ENCODE assay signal across 36 cellular contexts in the genomic region with DNA sequence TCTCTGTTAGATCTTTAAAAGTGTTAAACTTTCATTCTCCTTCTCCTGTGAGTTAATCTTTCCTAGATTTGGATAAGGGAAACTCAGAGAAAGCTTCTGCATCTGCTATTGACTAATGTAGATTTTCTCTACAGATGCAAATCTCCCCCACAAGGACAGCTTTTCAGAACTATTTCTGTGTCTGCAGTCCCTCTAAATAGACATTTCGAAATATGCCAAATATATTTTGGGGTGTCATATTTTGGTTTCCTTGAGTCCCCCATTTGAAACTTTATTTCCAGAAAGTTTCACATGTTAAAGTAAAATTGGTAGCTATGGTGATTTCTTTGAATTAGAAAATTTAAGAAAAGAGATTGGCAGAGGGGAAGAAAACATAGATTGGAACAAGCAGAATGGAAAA.
"Had no signal": no experiment of that assay in that cellular context is flagged by ENCODE, and none has a peak within 500 bp of the region (broad histone marks: within the 10 kb centered on the region; RNA-seq: fewer than 3 reads in every experiment).

No MANE protein-coding gene starts in this region.

- ATAC-seq: activated CD8-positive, alpha-beta T cell treated with anti-CD3 and anti-CD28 coated beads for 36 hours; activated T-cell treated with anti-CD3 and anti-CD28 coated beads, Interleukin-2, amount 50 U/mL, for 72 hours; activated T-helper 17 cell treated with anti-CD3 and anti-CD28 coated beads, Interleukin-2, amount 50 U/mL, for 72 hours; PC-3 had no signal

- DNase-seq: activated B cell treated with CpG ODN at 0.5 μM for 24 hours; activated CD4-positive, alpha-beta T cell treated with anti-CD3 and anti-CD28 coated beads for 4 hours; activated CD4-positive, CD25-positive, alpha-beta regulatory T cell treated with anti-CD3 and anti-CD28 coated beads, Interleukin-2, amount 50 U/mL, for 72 hours; activated CD8-positive, alpha-beta T cell treated with anti-CD3 and anti-CD28 coated beads for 36 hours; activated effector memory CD4-positive, alpha-beta T cell treated with anti-CD3 and anti-CD28 coated beads, Interleukin-2, amount 50 U/mL, for 16 hours; activated naive CD4-positive, alpha-beta T cell; activated naive CD4-positive, alpha-beta T cell treated with anti-CD3 and anti-CD28 coated beads, Interleukin-2, amount 50 U/mL, for 16 hours; activated naive CD8-positive, alpha-beta T cell treated with anti-CD3 and anti-CD28 coated beads for 36 hours; activated T-cell treated with anti-CD3 and anti-CD28 coated beads, Interleukin-2, amount 50 U/mL, for 1 hour; activated T-cell treated with anti-CD3 and anti-CD28 coated beads, Interleukin-2, amount 50 U/mL, for 72 hours; amygdala; MM.1S; NCI-H1092 treated with DMSO at 0.1 percent for 48 hours; NCI-H1417; NCI-H146; NCI-H187; NCI-H2029 treated with DMSO at 0.1 percent for 48 hours; NCI-H2107; NCI-H2171; NCI-H2227 treated with DMSO at 0.1 percent for 48 hours; NCI-H446; NCI-H510A treated with DMSO at 0.1 percent for 48 hours; NCI-H69; NCI-H82; PC-3; Peyer's patch; RPMI8226; SHP77 treated with DMSO at 0.1 percent for 48 hours; SK-N-SH had no signal

- H3K4me3 ChIP-seq: ascending aorta, cardiac muscle cell, Peyer's patch, SJSA1 had no signal

- H3K27me3 ChIP-seq: ascending aorta, cardiac muscle cell, Peyer's patch, SJSA1 had no signal

- H3K4me3 Mint-ChIP-seq: activated B cell treated with CpG ODN at 0.5 μM for 24 hours; activated CD8-positive, alpha-beta T cell treated with anti-CD3 and anti-CD28 coated beads for 36 hours; activated naive CD8-positive, alpha-beta T cell treated with anti-CD3 and anti-CD28 coated beads for 36 hours; activated T-cell treated with anti-CD3 and anti-CD28 coated beads, Interleukin-2, amount 50 U/mL, for 72 hours; activated T-helper 17 cell treated with anti-CD3 and anti-CD28 coated beads, Interleukin-2, amount 50 U/mL, for 72 hours; central memory CD8-positive, alpha-beta T cell; T-helper 1 cell treated with Interleukin-12 subunit alpha and Interleukin-12 subunit beta and Interleukin-4 antibody, amounts not matched to agents 30 μg/mL and 1 μg/mL, for 36 hours; T-helper 2 cell treated with Interferon-gamma antibody and Interleukin-4, amounts not matched to agents 5 μg/mL and 100 μg/mL, for 36 hours had no signal

- H3K27me3 Mint-ChIP-seq: activated B cell treated with CpG ODN at 0.5 μM for 24 hours; activated CD8-positive, alpha-beta T cell treated with anti-CD3 and anti-CD28 coated beads for 36 hours; activated naive CD8-positive, alpha-beta T cell treated with anti-CD3 and anti-CD28 coated beads for 36 hours; central memory CD8-positive, alpha-beta T cell had no signal

- H3K27ac ChIP-seq: ascending aorta, cardiac muscle cell, Peyer's patch, SJSA1 had no signal

- H3K9me3 Mint-ChIP-seq: activated CD8-positive, alpha-beta T cell treated with anti-CD3 and anti-CD28 coated beads for 36 hours; activated T-helper 17 cell treated with anti-CD3 and anti-CD28 coated beads, Interleukin-2, amount 50 U/mL, for 72 hours; central memory CD8-positive, alpha-beta T cell; T-helper 1 cell treated with Interleukin-12 subunit alpha and Interleukin-12 subunit beta and Interleukin-4 antibody, amounts not matched to agents 30 μg/mL and 1 μg/mL, for 36 hours; T-helper 2 cell treated with Interferon-gamma antibody and Interleukin-4, amounts not matched to agents 5 μg/mL and 100 μg/mL, for 36 hours had no signal

- H3K9me2 ChIP-seq: SK-N-SH had no signal

- H3K9me3 ChIP-seq: ascending aorta, Peyer's patch, SJSA1 had no signal

- H3K36me3 Mint-ChIP-seq: activated naive CD8-positive, alpha-beta T cell treated with anti-CD3 and anti-CD28 coated beads for 36 hours had no signal

- H3K4me1 Mint-ChIP-seq: activated naive CD8-positive, alpha-beta T cell treated with anti-CD3 and anti-CD28 coated beads for 36 hours; central memory CD8-positive, alpha-beta T cell had no signal

- H3K36me3 ChIP-seq: ascending aorta, cardiac muscle cell, Peyer's patch, SJSA1 had no signal

- H3K27ac Mint-ChIP-seq: activated B cell treated with CpG ODN at 0.5 μM for 24 hours; activated CD8-positive, alpha-beta T cell treated with anti-CD3 and anti-CD28 coated beads for 36 hours; activated naive CD8-positive, alpha-beta T cell treated with anti-CD3 and anti-CD28 coated beads for 36 hours; activated T-cell treated with anti-CD3 and anti-CD28 coated beads, Interleukin-2, amount 50 U/mL, for 72 hours; activated T-helper 17 cell treated with anti-CD3 and anti-CD28 coated beads, Interleukin-2, amount 50 U/mL, for 72 hours; T-helper 1 cell treated with Interleukin-12 subunit alpha and Interleukin-12 subunit beta and Interleukin-4 antibody, amounts not matched to agents 30 μg/mL and 1 μg/mL, for 36 hours; T-helper 2 cell treated with Interferon-gamma antibody and Interleukin-4, amounts not matched to agents 5 μg/mL and 100 μg/mL, for 36 hours had no signal

- H3K9ac ChIP-seq: SK-N-SH had no signal

- H3K4me1 ChIP-seq: Peyer's patch, SJSA1 had no signal

- H3K4me2 ChIP-seq: SK-N-SH had no signal
